ENCODE assay signal across 11 cellular contexts in the genomic region with DNA sequence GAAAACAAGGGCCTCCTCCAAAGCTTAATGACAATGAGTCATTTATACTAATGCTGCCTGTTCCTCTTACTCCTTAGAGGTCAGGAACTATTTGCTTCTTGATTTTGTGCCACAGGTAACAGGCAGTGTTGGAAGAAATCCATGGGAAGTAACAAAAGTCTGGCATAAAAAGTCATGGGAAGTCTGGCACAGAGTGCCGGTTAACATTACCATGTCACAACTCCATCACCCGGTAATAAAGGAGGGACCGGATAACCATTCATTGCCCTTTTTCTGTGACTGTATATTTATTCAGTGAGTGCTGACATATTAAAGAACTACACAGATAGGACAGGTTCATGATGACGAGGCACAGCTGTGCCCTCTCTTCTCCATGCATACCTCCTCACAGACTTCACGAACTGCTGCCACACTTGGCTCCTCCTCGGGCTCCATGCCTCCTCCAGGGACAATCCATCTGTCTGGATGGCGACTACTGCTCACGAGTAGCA. TPM values are rescaled to one million over a fixed set of nuclear protein-coding genes. Genes with fewer than 3 reads are reported as not detected.
DNase-seq lines count a peak whose midpoint lies in the region; ATAC-seq lines count a peak whose summit lies in the region.
"Had no signal": no experiment of that assay in that cellular context is flagged by ENCODE, and none has a peak within 500 bp of the region (broad histone marks: within the 10 kb centered on the region; RNA-seq: fewer than 3 reads in every experiment).

No MANE protein-coding gene starts in this region.

- no peaks in the 10 kb centered on the region for H3K27me3 ChIP-seq in effector memory CD4-positive, alpha-beta T cell (replicated peaks; ENCODE audit: control insufficient read depth, insufficient read depth, low read length, poor library complexity, severe bottlenecking)

- no peak overlapping the region for H3K4me3 ChIP-seq in effector memory CD4-positive, alpha-beta T cell (ENCODE audit: insufficient read depth, low read depth, low read length, poor library complexity, severe bottlenecking)

- DNase-seq in NCI-H2171 treated with DMSO at 0.1 percent for 48 hours (lab: John Stamatoyannopoulos, UW), result peak; percentile 74
- no peak for DNase-seq in NCI-H2171 (lab: John Stamatoyannopoulos, UW)
- peak; percentile 45 to 87 for DNase-seq in dermis microvascular lymphatic vessel endothelial cell (ENCODE audit: low read depth in 2 of 2)
- DNase-seq in left lobe of liver (ENCODE audit: low spot score), result no peak
- DNase-seq in hippocampal formation (lab: John Stamatoyannopoulos, UW), result no peak
- DNase-seq in NCI-H2081 treated with DMSO at 0.1 percent for 48 hours (lab: John Stamatoyannopoulos, UW), result no peak
- DNase-seq in effector memory CD4-positive, alpha-beta T cell, result no peak
- DNase-seq: NCI-H526, occipital lobe had no signal

- H3K9me3 ChIP-seq in effector memory CD4-positive, alpha-beta T cell (ENCODE audit: control insufficient read depth, low read length), result no peaks in the 10 kb centered on the region

- H3K27ac ChIP-seq in effector memory CD4-positive, alpha-beta T cell (ENCODE audit: insufficient read depth, low read length, poor library complexity, severe bottlenecking), result no peak overlapping the region
- H3K27ac ChIP-seq: KMS-11 had no signal

- peaks cover 10% of the 10 kb centered on the region for H3K36me3 ChIP-seq in effector memory CD4-positive, alpha-beta T cell (ENCODE audit: control insufficient read depth, insufficient read depth, low read length)

- H3K4me1 ChIP-seq in effector memory CD4-positive, alpha-beta T cell (ENCODE audit: control insufficient read depth, insufficient read depth, low read length, poor library complexity, severe bottlenecking), result no peaks in the 10 kb centered on the region

- ATAC-seq in left lobe of liver (peak; percentile 55), GM18873 (IDR thresholded peaks at IDR 0.05; ENCODE audit: low FRiP score, unreplicated experiment) (no peak)

RNA-seq across cellular contexts. Expression of a gene that starts 50.9 kb away (rescaled TPM):
- total RNA-seq in dermis microvascular lymphatic vessel endothelial cell (24.3 and 25.0 TPM in 2 replicates), left lobe of liver (16.6 TPM)

Comparison
In these comparisons a context has a peak if more than half of its experiments do, and no peak if none do; other contexts are left out.
1. DNase-seq: peak in NCI-H2171 treated with DMSO at 0.1 percent for 48 hours (single experiment) and dermis microvascular lymphatic vessel endothelial cell (2 of 2); none in NCI-H2171 (single experiment), left lobe of liver (single experiment), hippocampal formation (0 of 2), NCI-H2081 treated with DMSO at 0.1 percent for 48 hours (single experiment) and effector memory CD4-positive, alpha-beta T cell (0 of 3).